ENCODE assay signal across 12 cellular contexts in the genomic region with DNA sequence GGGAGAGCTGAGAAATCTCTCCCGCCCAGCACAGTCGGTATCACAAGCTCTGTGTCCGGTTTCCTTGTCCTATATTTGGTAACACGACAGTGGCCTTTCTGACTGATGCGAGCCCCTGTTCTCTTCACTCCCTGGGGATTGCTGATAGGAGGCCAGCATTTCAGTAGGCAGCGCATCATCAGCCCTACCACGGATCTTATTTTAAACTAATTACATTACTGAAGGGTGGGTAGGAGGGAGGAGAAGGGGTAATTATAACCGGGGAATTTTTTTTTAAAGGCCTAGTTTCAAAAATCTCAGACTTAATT.
DNase-seq lines count a peak whose midpoint lies in the region; ATAC-seq, FAIRE-seq and TF ChIP-seq lines count a peak whose summit lies in the region.
"Had no signal": no experiment of that assay in that cellular context is flagged by ENCODE, and none has a peak within 500 bp of the region (broad histone marks: within the 10 kb centered on the region; RNA-seq: fewer than 3 reads in every experiment).

No MANE protein-coding gene starts in this region.

- TF ChIP-seq EP300 in HepG2 (IDR thresholded peaks at IDR 0.05; ENCODE audit: low read depth in 2 of 2, low read length in 2 of 2) (no peak), HepG2 (CRISPR knock-in tag; IDR thresholded peaks at IDR 0.05; ENCODE audit: borderline replicate concordance) (no peak)

- CTCF ChIA-PET in HepG2 (lab: Yijun Ruan, JAX; ENCODE audit: low intra/inter-chr PET ratio, low total read pairs): interaction anchor here (1.2 to 1.4 kb wide), 2 partner anchors 160 to 279 kb away, joined by 4 read pairs; no protein-coding TSS in a partner anchor
- CTCF ChIA-PET in RWPE1 (lab: Yijun Ruan, JAX): interaction anchor here (0.7 to 5.9 kb wide), 4 partner anchors 16 to 279 kb away, joined by 3 to 64 read pairs (median 32); no protein-coding TSS in a partner anchor

- H3K36me3 ChIP-seq in right lobe of liver (no peaks in the 10 kb centered on the region), HepG2 (replicated peaks in 1 of 2; ENCODE audit: control insufficient read depth in 1 of 2, insufficient read depth in 2 of 2, low read length in 2 of 2) (no peaks in the 10 kb centered on the region)

- H3K27me3 ChIP-seq in right lobe of liver (no peaks in the 10 kb centered on the region), HepG2 (ENCODE audit: control insufficient read depth in 1 of 2, insufficient read depth in 2 of 2, low read length in 2 of 2) (peaks cover 2 to 44% of the 10 kb centered on the region in 2 experiments; a peak in 3 of 5 replicates)

- H4K20me1 ChIP-seq in HepG2 (ENCODE audit: insufficient read depth, low read length): no peaks in the 10 kb centered on the region

- no TSS peak for BruUV-seq in HepG2 (replicated peaks; lab: Mats Ljungman, UMichigan)

- no peak overlapping the region for H3K4me2 ChIP-seq in HepG2 (ENCODE audit: low read depth, low read length)

- H3K4me3 Mint-ChIP-seq in central memory CD8-positive, alpha-beta T cell: no peak overlapping the region
- no peak overlapping the region for H3K4me3 Mint-ChIP-seq in nephron

- no peak overlapping the region for H3K4me3 ChIP-seq in right lobe of liver
- no peak overlapping the region for H3K4me3 ChIP-seq in HepG2 (replicated peaks in 1 of 3; ENCODE audit: insufficient read depth in 1 of 3, low read depth in 2 of 3, low read length in 3 of 3)

- ATAC-seq in right lobe of liver (peak in 3 of 4 donors; percentile 3 to 27 (median 15)), HepG2 (no peak), HG02759 (IDR thresholded peaks at IDR 0.05; ENCODE audit: unreplicated experiment) (no peak)
- no peak for ATAC-seq in central memory CD8-positive, alpha-beta T cell (replicated peaks; ENCODE audit: extremely low read depth, poor library complexity, severe bottlenecking)
- ATAC-seq: activated naive CD4-positive, alpha-beta T cell treated with anti-CD3 and anti-CD28 coated beads, Interleukin-2, amount 50 U/mL, for 72 hours had no signal

- no peak overlapping the region for H3K9ac ChIP-seq in HepG2 (ENCODE audit: insufficient read depth, low read depth, low read length)

- intact Hi-C loops in right lobe of liver (cut with DNase I): loop anchor here in 1 of 2 donors (10.0 kb wide), 1 partner anchor 274 kb away; no protein-coding TSS in a partner anchor
- intact Hi-C loops in HepG2 (cut with micrococcal nuclease; ENCODE audit: unreplicated experiment): no loop called here

- H3K9me3 ChIP-seq in right lobe of liver (no peaks in the 10 kb centered on the region), HepG2 (ENCODE audit: low read length) (no peaks in the 10 kb centered on the region)

- no peaks in the 10 kb centered on the region for H3K79me2 ChIP-seq in HepG2 (ENCODE audit: insufficient read depth, low read length)

- no peak for DNase-seq in right lobe of liver
- no peak for DNase-seq in HepG2 (ENCODE audit: low spot score)
- DNase-seq in central memory CD8-positive, alpha-beta T cell (ENCODE audit: low spot score in 2 of 2): no peak
- DNase-seq in stimulated activated naive CD4-positive, alpha-beta T cell (lab: John Stamatoyannopoulos, UW): no peak
- no peak for DNase-seq in activated CD4-positive, alpha-beta T cell treated with anti-CD3 and anti-CD28 coated beads for 48 hours
- DNase-seq in RWPE1 (ENCODE audit: low spot score): no peak
- DNase-seq: NCI-H187 had no signal

- no peak overlapping the region for H2AFZ ChIP-seq in HepG2 (ENCODE audit: low read length)

- H3K4me1 Mint-ChIP-seq in central memory CD8-positive, alpha-beta T cell: peaks cover 47% of the 10 kb centered on the region
- peaks cover 40% of the 10 kb centered on the region for H3K4me1 Mint-ChIP-seq in nephron

- H3K27ac ChIP-seq in right lobe of liver (peak overlapping the region in 1 of 3 donors; percentile 37), HepG2 (ENCODE audit: extremely low read length, insufficient read depth, low read length) (no peak overlapping the region), RWPE1 (no peak overlapping the region)

- TF ChIP-seq POLR2A in right lobe of liver (IDR thresholded peaks at IDR 0.05) (no peak), HepG2 (IDR thresholded peaks at IDR 0.05; ENCODE audit: insufficient read depth in 1 of 2, low read depth in 2 of 2, low read length in 2 of 2) (no peak)

- H3K9me3 Mint-ChIP-seq in central memory CD8-positive, alpha-beta T cell: no peaks in the 10 kb centered on the region
- H3K9me3 Mint-ChIP-seq in nephron: no peaks in the 10 kb centered on the region
- H3K9me3 Mint-ChIP-seq: activated naive CD4-positive, alpha-beta T cell treated with anti-CD3 and anti-CD28 coated beads, Interleukin-2, amount 50 U/mL, for 72 hours had no signal

- TF ChIP-seq RAD21 in HepG2 (CRISPR knock-in tag; IDR thresholded peaks at IDR 0.05): no peak

- H3K27ac Mint-ChIP-seq in central memory CD8-positive, alpha-beta T cell (ENCODE audit: low read depth): peak overlapping the region; percentile 41
- H3K27ac Mint-ChIP-seq in nephron: peak overlapping the region in 2 of 3 experiments; percentile 15 to 25

- POLR2A ChIA-PET in HepG2 (lab: Yijun Ruan, JAX): no interaction called here
- POLR2A ChIA-PET in RWPE1 (lab: Yijun Ruan, JAX; ENCODE audit: low non-redundant PET): no interaction called here

- no peak for FAIRE-seq in HepG2 (lab: Jason Lieb, UNC)
- FAIRE-seq: urothelium cell line had no signal

- H3K4me1 ChIP-seq in right lobe of liver: no peaks in the 10 kb centered on the region
- no peaks in the 10 kb centered on the region for H3K4me1 ChIP-seq in HepG2 (ENCODE audit: insufficient read depth, low read length)

- peaks cover 4% of the 10 kb centered on the region for H3K36me3 Mint-ChIP-seq in central memory CD8-positive, alpha-beta T cell (ENCODE audit: insufficient read depth)
- H3K36me3 Mint-ChIP-seq in nephron (ENCODE audit: low read depth): no peaks in the 10 kb centered on the region
- H3K36me3 Mint-ChIP-seq: activated naive CD4-positive, alpha-beta T cell treated with anti-CD3 and anti-CD28 coated beads, Interleukin-2, amount 50 U/mL, for 72 hours; CD14-positive monocyte had no signal

- 58% methylated on average over 8 of the region's 8 CpGs for WGBS in right lobe of liver (ENCODE audit: insufficient coverage, low coverage, low lambda C conversion rate, missing lambda C conversion rate)
- WGBS in HepG2 (ENCODE audit: low lambda C conversion rate): 47% methylated on average over 8 of the region's 8 CpGs

- no peaks in the 10 kb centered on the region for H3K27me3 Mint-ChIP-seq in central memory CD8-positive, alpha-beta T cell
- peaks cover 18% of the 10 kb centered on the region for H3K27me3 Mint-ChIP-seq in nephron (ENCODE audit: low read depth)

- in situ Hi-C loops in HepG2 (cut with HindIII; ENCODE audit: extremely low pct_ligation_motif_present, low pct_unique_long_range_greater_than_20kb): loop anchor here (5.0 kb wide), 1 partner anchor 281 kb away; no protein-coding TSS in a partner anchor

- no peak for TF ChIP-seq CTCF in right lobe of liver (IDR thresholded peaks at IDR 0.05)
- TF ChIP-seq CTCF in HepG2 (CRISPR knock-in tag; IDR thresholded peaks at IDR 0.05): no peak
- no peak for TF ChIP-seq CTCF in nephron (IDR thresholded peaks at IDR 0.05; ENCODE audit: unreplicated experiment in 3 of 3)
- no peak for TF ChIP-seq CTCF in RWPE1 (conservative IDR thresholded peaks at IDR 0.05; ENCODE audit: low read depth)

TF ChIP-seq in HepG2, 621 proteins besides CTCF, POLR2A, EP300 and RAD21:
- no peak for TF ChIP-seq ZFP62 (CRISPR knock-in tag; IDR thresholded peaks at IDR 0.05)
- no peak for TF ChIP-seq ZFP37 (CRISPR knock-in tag; IDR thresholded peaks at IDR 0.05; ENCODE audit: borderline replicate concordance)
- TF ChIP-seq MIER2 (CRISPR knock-in tag; IDR thresholded peaks at IDR 0.05): no peak

Comparison
In these comparisons a context has a peak if more than half of its experiments do, and no peak if none do; other contexts are left out.
1. ATAC-seq: peak in right lobe of liver (3 of 4); none in HepG2 (single experiment), central memory CD8-positive, alpha-beta T cell (single experiment) and HG02759 (single experiment).